ENCODE assay signal across 14 cellular contexts in genomic region chr12:10031771-10032175, GRCh38. TPM values are rescaled to one million over a fixed set of nuclear protein-coding genes. Genes with fewer than 3 reads are reported as not detected.
DNase-seq lines count a peak whose midpoint lies in the region; ATAC-seq, FAIRE-seq and TF ChIP-seq lines count a peak whose summit lies in the region.
"Had no signal": no experiment of that assay in that cellular context is flagged by ENCODE, and none has a peak within 500 bp of the region (broad histone marks: within the 10 kb centered on the region; RNA-seq: fewer than 3 reads in every experiment).

No MANE protein-coding gene starts in this region.

- H3K4me3 ChIP-seq in A673 (ENCODE audit: low read depth, low read length, poor library complexity, severe bottlenecking) (no peak overlapping the region), K562 (no peak overlapping the region), iPS-20b (ENCODE audit: low read length) (no peak overlapping the region), left ventricle myocardium inferior (no peak overlapping the region)
- H3K4me3 ChIP-seq: suprapubic skin had no signal

- TF ChIP-seq EP300 in K562 (IDR thresholded peaks at IDR 0.05; ENCODE audit: low read length) = no peak

- H3K9me3 Mint-ChIP-seq in HFFc6 = no peaks in the 10 kb centered on the region

- H3K4me1 ChIP-seq in A673 (ENCODE audit: insufficient read depth, low read length, poor library complexity, severe bottlenecking) = peaks cover 8% of the 10 kb centered on the region
- H3K4me1 ChIP-seq in K562 (replicated peaks in 1 of 2; ENCODE audit: control insufficient read depth in 2 of 2, insufficient read depth in 2 of 2, low read length in 2 of 2) = no peaks in the 10 kb centered on the region
- peaks cover 6% of the 10 kb centered on the region for H3K4me1 ChIP-seq in iPS-20b (ENCODE audit: insufficient read depth, low read length)
- no peaks in the 10 kb centered on the region for H3K4me1 ChIP-seq in left ventricle myocardium inferior
- H3K4me1 ChIP-seq: suprapubic skin had no signal

- in situ Hi-C loops in K562 (cut with MboI) = no loop called here

- TF ChIP-seq POLR2A in K562 (conservative IDR thresholded peaks at IDR 0.05) = no peak

- H3K36me3 ChIP-seq in A673 (ENCODE audit: insufficient read depth, low read length, poor library complexity, severe bottlenecking) (no peaks in the 10 kb centered on the region), K562 (ENCODE audit: control insufficient read depth, insufficient read depth, low read length) (no peaks in the 10 kb centered on the region), iPS-20b (ENCODE audit: insufficient read depth, low read depth, low read length) (no peaks in the 10 kb centered on the region), left ventricle myocardium inferior (no peaks in the 10 kb centered on the region)
- H3K36me3 ChIP-seq: suprapubic skin had no signal

- CTCF ChIA-PET in A673 (lab: Charles Lee) (no interaction called here), K562 (lab: Yijun Ruan, JAX; ENCODE audit: low intra/inter-chr PET ratio) (no interaction called here)

- no peaks in the 10 kb centered on the region for H3K27me3 ChIP-seq in A673 (replicated peaks; ENCODE audit: insufficient read depth, low read depth, low read length, poor library complexity)
- H3K27me3 ChIP-seq in K562 (ENCODE audit: control insufficient read depth in 2 of 2, insufficient read depth in 2 of 2, low read length in 2 of 2) = no peaks in the 10 kb centered on the region; a peak in 1 of 5 replicates
- no peaks in the 10 kb centered on the region for H3K27me3 ChIP-seq in iPS-20b (ENCODE audit: insufficient read depth, low read length)
- no peaks in the 10 kb centered on the region for H3K27me3 ChIP-seq in left ventricle myocardium inferior (ENCODE audit: low read depth)
- H3K27me3 ChIP-seq: suprapubic skin had no signal

- H3K36me3 Mint-ChIP-seq in HFFc6 (ENCODE audit: low read depth) = peaks cover 4% of the 10 kb centered on the region

- H3K27ac Mint-ChIP-seq in HFFc6 = peak overlapping the region; percentile 99

- peaks cover 80% of the 10 kb centered on the region for H3K4me1 Mint-ChIP-seq in HFFc6 (ENCODE audit: low read depth)

- ATAC-seq in K562 = no peak
- ATAC-seq in GM18907 (IDR thresholded peaks at IDR 0.05; ENCODE audit: unreplicated experiment) = no peak
- no peak for ATAC-seq in HG02623 (IDR thresholded peaks at IDR 0.05; ENCODE audit: unreplicated experiment)

- DNase-seq in A673 (ENCODE audit: low spot score) = peak; percentile 10
- peak; percentile 95 for DNase-seq in HFFc6
- DNase-seq in K562 (ENCODE audit: extremely low read depth in 1 of 4, low spot score in 3 of 4) = no peak
- DNase-seq in NCI-H345 treated with DMSO at 0.1 percent for 48 hours (lab: John Stamatoyannopoulos, UW; ENCODE audit: unreplicated experiment) = no peak
- no peak for DNase-seq in left ventricle myocardium inferior
- DNase-seq: caudate nucleus, hippocampal formation, NCI-H1417, nucleus accumbens had no signal

- no peak for TF ChIP-seq CTCF in A673 (conservative IDR thresholded peaks at IDR 0.05; ENCODE audit: low read depth, low read length)
- TF ChIP-seq CTCF in HFFc6 (IDR thresholded peaks at IDR 0.05) = no peak
- TF ChIP-seq CTCF in K562 (IDR thresholded peaks at IDR 0.05 in 2 of 3, conservative IDR thresholded peaks at IDR 0.05 in 1 of 3; ENCODE audit: insufficient read depth in 2 of 3, low read depth in 1 of 3, low read length in 3 of 3) = no peak
- no peak for TF ChIP-seq CTCF in left ventricle myocardium inferior (IDR thresholded peaks at IDR 0.05; ENCODE audit: borderline replicate concordance)

- POLR2A ChIA-PET in A673 (lab: Charles Lee; ENCODE audit: low non-redundant PET) (no interaction called here), K562 (lab: Yijun Ruan, JAX) (no interaction called here)

- WGBS in K562 (ENCODE audit: insufficient coverage, low coverage, missing lambda C conversion rate) = 4% methylated on average over 5 of the region's 5 CpGs

- H2AFZ ChIP-seq in K562 (ENCODE audit: low read depth, low read length) = no peak overlapping the region

- H3K9ac ChIP-seq in K562 (ENCODE audit: insufficient read depth in 1 of 2, low read depth in 2 of 2, low read length in 2 of 2) (no peak overlapping the region), iPS-20b (ENCODE audit: low read depth, low read length) (peak overlapping the region; percentile 8; the same call in 1 of the 2 replicates)

- H3K4me2 ChIP-seq in K562 (ENCODE audit: insufficient read depth, low read length) = no peak overlapping the region

- BruUV-seq in A673 (replicated peaks; lab: Mats Ljungman, UMichigan) = no TSS peak
- no TSS peak for BruUV-seq in K562 (replicated peaks; lab: Mats Ljungman, UMichigan)

- no peaks in the 10 kb centered on the region for H3K9me1 ChIP-seq in K562 (ENCODE audit: control insufficient read depth, insufficient read depth, low read length)

- H3K4me3 Mint-ChIP-seq in HFFc6 = peak overlapping the region; percentile 75

- intact Hi-C loops in A673 (cut with micrococcal nuclease; ENCODE audit: unreplicated experiment) (loop anchor here (10.0 kb wide), 1 partner anchor 533 kb away; no protein-coding TSS in a partner anchor), K562 (cut with micrococcal nuclease) (loop anchor here (5.0 kb wide), 1 partner anchor 106 kb away; no protein-coding TSS in a partner anchor), left ventricle myocardium inferior (cut with micrococcal nuclease) (loop anchor here (2.0 kb wide), 1 partner anchor 109 kb away; no protein-coding TSS in a partner anchor)

- H3K27ac ChIP-seq in A673 (ENCODE audit: low read depth, low read length, poor library complexity, severe bottlenecking) (no peak overlapping the region), K562 (ENCODE audit: extremely low read depth, low read depth, low read length) (no peak overlapping the region), iPS-20b (ENCODE audit: low read length) (no peak overlapping the region), left ventricle myocardium inferior (replicated peaks) (no peak overlapping the region)
- H3K27ac ChIP-seq: suprapubic skin had no signal

- H3K27me3 Mint-ChIP-seq in HFFc6 (ENCODE audit: insufficient read depth) = no peaks in the 10 kb centered on the region

- no peak for TF ChIP-seq RAD21 in K562 (CRISPR knock-in tag; conservative IDR thresholded peaks at IDR 0.05 in 1 of 2, IDR thresholded peaks at IDR 0.05 in 1 of 2)

- no peaks in the 10 kb centered on the region for H3K9me3 ChIP-seq in A673 (ENCODE audit: low read depth, low read length, poor library complexity, severe bottlenecking)
- H3K9me3 ChIP-seq in K562 (replicated peaks; ENCODE audit: control insufficient read depth, insufficient read depth, low read depth, low read length) = no peaks in the 10 kb centered on the region
- H3K9me3 ChIP-seq in iPS-20b (ENCODE audit: insufficient read depth, low read depth, low read length) = no peaks in the 10 kb centered on the region
- no peaks in the 10 kb centered on the region for H3K9me3 ChIP-seq in left ventricle myocardium inferior (replicated peaks)
- H3K9me3 ChIP-seq: suprapubic skin had no signal

- FAIRE-seq in K562 (lab: Jason Lieb, UNC) = no peak
- FAIRE-seq: GM19239 had no signal

- H4K20me1 ChIP-seq in K562 (replicated peaks; ENCODE audit: control insufficient read depth, insufficient read depth, low read length) = no peaks in the 10 kb centered on the region

- H3K79me2 ChIP-seq in K562 (ENCODE audit: control insufficient read depth, insufficient read depth, low read length) = no peaks in the 10 kb centered on the region

RNA-seq across cellular contexts. Expression of gene CLEC9A, which starts 1.3 kb away (rescaled TPM):
- total RNA-seq in A673 (2021) = not detected in 2 replicates
- total RNA-seq in HFFc6 (2021; fragmentation: NEBNext Ultra II Directional; extraction: Animal tissue kit (Norgen Biotek cat#: 25700)) = not detected
- not detected in 2 replicates for total RNA-seq in K562 (2011; cell fraction: chromatin; rRNA removed; ENCODE audit: low replicate concordance)
- total RNA-seq in K562 (2011; cell fraction: nucleolus; rRNA removed) = not detected in 2 replicates
- total RNA-seq in K562 (2011; cell fraction: nucleoplasm; rRNA removed) = not detected in 2 replicates
- total RNA-seq in K562 (2014; rRNA removed) = not detected in 2 replicates
- not detected in 2 replicates for total RNA-seq in K562 (2014; rRNA removed; fragmentation: Illumina TruSeq; extraction: Trizol)
- total RNA-seq in K562 (2015; rRNA removed; fragmentation: Illumina TruSeq; extraction: Trizol) = not detected in 2 replicates
- not detected in 2 replicates for total RNA-seq in K562 (2021)
- polyA plus RNA-seq in K562 (2011; rRNA removed) = not detected in 2 replicates
- not detected in 2 replicates for polyA plus RNA-seq in K562 (2011; cell fraction: cytosol; rRNA removed)
- polyA plus RNA-seq in K562 (2011; cell fraction: nucleus; rRNA removed) = not detected in 2 replicates
- polyA plus RNA-seq in K562 (2012) = not detected in 2 replicates
- polyA plus RNA-seq in K562 (2014; fragmentation: Illumina TruSeq; extraction: Trizol) = not detected in 2 replicates
- not detected for polyA plus RNA-seq in K562 (2014; fragmentation: Nextera tagmentation; extraction: Ambion mirVana)
- not detected in 2 replicates for polyA plus RNA-seq in K562 (2014; rRNA removed)
- not detected in 2 replicates for polyA minus RNA-seq in K562 (2011; rRNA and poly(A)+ RNA removed)
- not detected in 2 replicates for polyA minus RNA-seq in K562 (2011; cell fraction: cytosol; rRNA and poly(A)+ RNA removed)
- not detected in 2 replicates for polyA minus RNA-seq in K562 (2011; cell fraction: nucleus; rRNA and poly(A)+ RNA removed)
- total RNA-seq in left ventricle myocardium inferior = not detected
- total RNA-seq: suprapubic skin had no signal

RNA-seq across cellular contexts. Expression of gene CLEC12B, which starts 21.3 kb away (rescaled TPM):
- total RNA-seq in A673 (2021) (not detected in 2 replicates), K562 (2014; rRNA removed) (not detected in 2 replicates), K562 (2014; rRNA removed; fragmentation: Illumina TruSeq; extraction: Trizol) (not detected in 2 replicates), K562 (2015; rRNA removed; fragmentation: Illumina TruSeq; extraction: Trizol) (not detected in 2 replicates), K562 (2021) (not detected in 2 replicates), left ventricle myocardium inferior (not detected)
- total RNA-seq in HFFc6 (2021; fragmentation: NEBNext Ultra II Directional; extraction: Animal tissue kit (Norgen Biotek cat#: 25700)) = under 1 TPM; 0.24 to 0.40 (median 0.36) TPM
- not detected in 2 replicates for total RNA-seq in K562 (2011; cell fraction: chromatin; rRNA removed; ENCODE audit: low replicate concordance)
- not detected in 2 replicates for total RNA-seq in K562 (2011; cell fraction: nucleolus; rRNA removed)
- not detected in 2 replicates for total RNA-seq in K562 (2011; cell fraction: nucleoplasm; rRNA removed)
- polyA plus RNA-seq in K562 (2011; rRNA removed) (not detected in 2 replicates), K562 (2014; fragmentation: Illumina TruSeq; extraction: Trizol) (not detected in 2 replicates), K562 (2014; fragmentation: Nextera tagmentation; extraction: Ambion mirVana) (not detected), K562 (2014; rRNA removed) (not detected in 2 replicates)
- not detected in 2 replicates for polyA plus RNA-seq in K562 (2011; cell fraction: cytosol; rRNA removed)
- not detected in 2 replicates for polyA plus RNA-seq in K562 (2011; cell fraction: nucleus; rRNA removed)
- polyA plus RNA-seq in K562 (2012) = not detected in 2 replicates
- polyA minus RNA-seq in K562 (2011; rRNA and poly(A)+ RNA removed) = not detected in 2 replicates
- not detected in 2 replicates for polyA minus RNA-seq in K562 (2011; cell fraction: cytosol; rRNA and poly(A)+ RNA removed)
- polyA minus RNA-seq in K562 (2011; cell fraction: nucleus; rRNA and poly(A)+ RNA removed) = not detected in 2 replicates

RNA-seq across cellular contexts. Expression of gene CLEC1B, which starts 32.9 kb away (rescaled TPM):
- not detected in 2 replicates for total RNA-seq in A673 (2021)
- total RNA-seq in HFFc6 (2021; fragmentation: NEBNext Ultra II Directional; extraction: Animal tissue kit (Norgen Biotek cat#: 25700)) = not detected
- total RNA-seq in K562 (2011; cell fraction: chromatin; rRNA removed; ENCODE audit: low replicate concordance) = not detected in 2 replicates
- not detected in 2 replicates for total RNA-seq in K562 (2011; cell fraction: nucleolus; rRNA removed)
- total RNA-seq in K562 (2011; cell fraction: nucleoplasm; rRNA removed) = not detected in 2 replicates
- not detected in 2 replicates for total RNA-seq in K562 (2014; rRNA removed)
- not detected in 2 replicates for total RNA-seq in K562 (2014; rRNA removed; fragmentation: Illumina TruSeq; extraction: Trizol)
- total RNA-seq in K562 (2015; rRNA removed; fragmentation: Illumina TruSeq; extraction: Trizol) = not detected in 2 replicates
- total RNA-seq in K562 (2021) = not detected in 2 replicates
- not detected in 2 replicates for polyA plus RNA-seq in K562 (2011; rRNA removed)
- polyA plus RNA-seq in K562 (2011; cell fraction: cytosol; rRNA removed) = not detected in 2 replicates
- polyA plus RNA-seq in K562 (2011; cell fraction: nucleus; rRNA removed) = not detected in 2 replicates
- not detected in 2 replicates for polyA plus RNA-seq in K562 (2012)
- not detected in 2 replicates for polyA plus RNA-seq in K562 (2014; fragmentation: Illumina TruSeq; extraction: Trizol)
- polyA plus RNA-seq in K562 (2014; fragmentation: Nextera tagmentation; extraction: Ambion mirVana) = not detected
- not detected in 2 replicates for polyA plus RNA-seq in K562 (2014; rRNA removed)
- not detected in 2 replicates for polyA minus RNA-seq in K562 (2011; rRNA and poly(A)+ RNA removed)
- not detected in 2 replicates for polyA minus RNA-seq in K562 (2011; cell fraction: cytosol; rRNA and poly(A)+ RNA removed)
- polyA minus RNA-seq in K562 (2011; cell fraction: nucleus; rRNA and poly(A)+ RNA removed) = not detected in 2 replicates
- not detected for total RNA-seq in left ventricle myocardium inferior
- total RNA-seq: suprapubic skin had no signal

Comparison
In these comparisons a context has a peak if more than half of its experiments do, and no peak if none do; other contexts are left out.
1. DNase-seq: peak in A673 (single experiment) and HFFc6 (single experiment); none in K562 (0 of 4), NCI-H345 treated with DMSO at 0.1 percent for 48 hours (single experiment) and left ventricle myocardium inferior (single experiment).